In genomic region chr1:225836296-225836695, GRCh38 we compare ENCODE assay signal across 13 cellular contexts. TPM values are rescaled to one million over a fixed set of nuclear protein-coding genes. Genes with fewer than 3 reads are reported as not detected.
DNase-seq lines count a peak whose midpoint lies in the region; ATAC-seq and TF ChIP-seq lines count a peak whose summit lies in the region.
"Not testable (repeated sequence)": the region's sequence is repeated elsewhere in the genome, so short reads cannot be mapped to it uniquely, and the experiment has no call there.
"Had no signal": no experiment of that assay in that cellular context is flagged by ENCODE, and none has a peak within 500 bp of the region (broad histone marks: within the 10 kb centered on the region; RNA-seq: fewer than 3 reads in every experiment).

No MANE protein-coding gene starts in this region.

- ATAC-seq in T-cell (replicated peaks in 1 of 4); heart left ventricle: not testable (repeated sequence)

- not testable (repeated sequence) for TF ChIP-seq POLR2A in heart left ventricle (IDR thresholded peaks at IDR 0.05); spleen (IDR thresholded peaks at IDR 0.05)

- CTCF ChIA-PET in T-cell (lab: Charles Lee): interaction anchor here in 1 of 2 donors (0.6 kb wide), 1 partner anchor 83 kb away, joined by 3 read pairs; no protein-coding TSS in a partner anchor

- not testable (repeated sequence) for DNase-seq in T-cell; ascending aorta (ENCODE audit: low spot score in 2 of 2); heart left ventricle; tibial artery
- peak; percentile 7 for DNase-seq in spleen

- H3K27me3 Mint-ChIP-seq in T-cell; activated naive CD4-positive, alpha-beta T cell treated with anti-CD3 and anti-CD28 coated beads, Interleukin-2, amount 50 U/mL, for 24 hours; nephron (ENCODE audit: low read depth): not testable (repeated sequence)

- not testable (repeated sequence) for H3K9me3 Mint-ChIP-seq in T-cell; activated naive CD4-positive, alpha-beta T cell treated with anti-CD3 and anti-CD28 coated beads, Interleukin-2, amount 50 U/mL, for 24 hours; nephron

- intact Hi-C loops in ascending aorta (cut with DNase I); heart left ventricle (cut with DNase I); spleen (cut with DNase I; ENCODE audit: low total_unique reads); tibial artery (cut with DNase I; ENCODE audit: low total_unique reads): not testable (repeated sequence)

- H3K4me1 ChIP-seq in ascending aorta (peaks cover 6 to 18% of the 10 kb centered on the region in 2 donors), heart left ventricle (peaks cover 6 to 25% (median 19%) of the 10 kb centered on the region in 12 donors), spleen (peaks cover 0 to 23% (median 0%) of the 10 kb centered on the region in 6 donors), tibial artery (peaks cover 0 to 26% (median 14%) of the 10 kb centered on the region in 4 donors)

- not testable (repeated sequence) for TF ChIP-seq CTCF in C4-2B (conservative IDR thresholded peaks at IDR 0.05); ascending aorta (IDR thresholded peaks at IDR 0.05); heart left ventricle (IDR thresholded peaks at IDR 0.05); nephron (IDR thresholded peaks at IDR 0.05; ENCODE audit: unreplicated experiment in 3 of 3); spleen (IDR thresholded peaks at IDR 0.05 in 8 of 11, conservative IDR thresholded peaks at IDR 0.05 in 3 of 11); tibial artery (IDR thresholded peaks at IDR 0.05)

- H3K27me3 ChIP-seq in ascending aorta; heart left ventricle; spleen (replicated peaks in 1 of 7); tibial artery: not testable (repeated sequence)

- H3K4me3 ChIP-seq in ascending aorta, heart left ventricle, spleen, tibial artery: not testable (repeated sequence)

- H3K9me3 ChIP-seq in ascending aorta, heart left ventricle, spleen, tibial artery: not testable (repeated sequence)

- peak overlapping the region; percentile 97 for H3K27ac ChIP-seq in C4-2B
- H3K27ac ChIP-seq in ascending aorta: peak overlapping the region; percentile 54 to 65
- H3K27ac ChIP-seq in heart left ventricle: peak overlapping the region in 10 of 12 donors; percentile 0 to 60 (median 28)
- not testable (repeated sequence) for H3K27ac ChIP-seq in spleen
- peak overlapping the region; percentile 65 to 69 for H3K27ac ChIP-seq in tibial artery

- H3K4me1 Mint-ChIP-seq in T-cell (peaks cover 16 to 24% (median 21%) of the 10 kb centered on the region in 3 donors), nephron (peaks cover 23% of the 10 kb centered on the region)
- H3K4me1 Mint-ChIP-seq in activated naive CD4-positive, alpha-beta T cell treated with anti-CD3 and anti-CD28 coated beads, Interleukin-2, amount 50 U/mL, for 24 hours: peaks cover 20% of the 10 kb centered on the region

- not testable (repeated sequence) for H3K4me3 Mint-ChIP-seq in T-cell; activated naive CD4-positive, alpha-beta T cell treated with anti-CD3 and anti-CD28 coated beads, Interleukin-2, amount 50 U/mL, for 24 hours; nephron

- H3K36me3 Mint-ChIP-seq in T-cell; activated naive CD4-positive, alpha-beta T cell treated with anti-CD3 and anti-CD28 coated beads, Interleukin-2, amount 50 U/mL, for 24 hours: not testable (repeated sequence)
- peaks cover 55% of the 10 kb centered on the region for H3K36me3 Mint-ChIP-seq in nephron (ENCODE audit: low read depth)

- WGBS in heart left ventricle, 4 donors: 82 to 89% (median 86%) methylated on average over 4 of the region's 4 CpGs
- 86 to 91% (median 91%) methylated on average over 4 of the region's 4 CpGs for WGBS in spleen, 5 donors

- POLR2A ChIA-PET in T-cell (lab: Charles Lee): not testable (repeated sequence)

- H3K36me3 ChIP-seq in ascending aorta (peaks cover 33 to 50% of the 10 kb centered on the region in 2 donors), heart left ventricle (peaks cover 0 to 77% (median 49%) of the 10 kb centered on the region in 9 donors), spleen (peaks cover 0 to 50% (median 5%) of the 10 kb centered on the region in 6 donors), tibial artery (peaks cover 16 to 50% (median 27%) of the 10 kb centered on the region in 3 donors)

- H3K27ac Mint-ChIP-seq in T-cell: peak overlapping the region; percentile 43 to 52
- H3K27ac Mint-ChIP-seq in activated naive CD4-positive, alpha-beta T cell treated with anti-CD3 and anti-CD28 coated beads, Interleukin-2, amount 50 U/mL, for 24 hours: peak overlapping the region; percentile 55
- H3K27ac Mint-ChIP-seq in nephron: peak overlapping the region in 2 of 3 experiments; percentile 89 to 96

RNA-seq across cellular contexts. Expression of gene EPHX1, which starts 26.4 kb away (rescaled TPM):
- total RNA-seq in T-cell: 1 to 10 TPM in 4 of 5 donors, under 1 TPM in 1; 0.98 to 5.2 (median 3.7) TPM
- total RNA-seq in ascending aorta: 127 TPM
- 10 to 100 TPM; 29.0 to 96.8 (median 47.0) TPM for total RNA-seq in heart left ventricle
- 10 to 100 TPM; 22.2 to 36.1 TPM for polyA plus RNA-seq in heart left ventricle
- total RNA-seq in spleen: 10 to 100 TPM; 30.1 to 92.8 (median 81.4) TPM
- 10 to 100 TPM in 2 of 3 donors, 1 to 10 TPM in 1; 3.9 to 12.2 (median 10.7) TPM for polyA plus RNA-seq in spleen

RNA-seq across cellular contexts. Expression of gene TMEM63A, which starts 45.9 kb away (rescaled TPM):
- 100 to 1,000 TPM; 332 to 473 (median 390) TPM for total RNA-seq in T-cell
- 41.3 TPM for total RNA-seq in ascending aorta
- total RNA-seq in heart left ventricle: 10 to 100 TPM; 14.4 to 42.7 (median 25.3) TPM
- 10 to 100 TPM; 13.7 to 37.3 TPM for polyA plus RNA-seq in heart left ventricle
- total RNA-seq in spleen: 100 to 1,000 TPM in 5 of 7 donors, 10 to 100 TPM in 2; 93.9 to 143 (median 122) TPM
- 10 to 100 TPM; 15.0 to 47.4 (median 23.6) TPM for polyA plus RNA-seq in spleen

RNA-seq across cellular contexts. Expression of gene LEFTY1, which starts 52.6 kb away (rescaled TPM):
- total RNA-seq in T-cell (under 1 TPM; 0.23 to 0.63 (median 0.35) TPM), ascending aorta (not detected), heart left ventricle (under 1 TPM in 4 of 9 donors, not detected in 5; 0.19 to 0.77 (median 0.30) TPM), spleen (under 1 TPM in 4 of 7 donors, not detected in 3; 0.34 to 0.95 (median 0.48) TPM)
- polyA plus RNA-seq in heart left ventricle (under 1 TPM in 1 of 2 donors, not detected in 1; 0.65 TPM), spleen (under 1 TPM; 0.06 to 0.09 (median 0.09) TPM)
- total RNA-seq: Calu3; CD8-positive, alpha-beta T cell; HFFc6; HT1080 had no signal
- polyA plus RNA-seq: CD14-positive monocyte had no signal

RNA-seq across cellular contexts. Expression of gene SRP9, which starts 58.7 kb away (rescaled TPM):
- total RNA-seq in T-cell (100 to 1,000 TPM in 3 of 5 donors, 10 to 100 TPM in 2; 74.1 to 152 (median 137) TPM), ascending aorta (49.4 TPM), heart left ventricle (100 to 1,000 TPM; 151 to 187 (median 171) TPM), spleen (100 to 1,000 TPM; 145 to 229 (median 159) TPM)
- polyA plus RNA-seq in heart left ventricle (100 to 1,000 TPM; 147 to 211 TPM), spleen (100 to 1,000 TPM; 167 to 269 (median 210) TPM)

Comparison
In these comparisons a context has a peak if more than half of its experiments do, and no peak if none do; other contexts are left out.
1. RNA of gene EPHX1, which starts 26.4 kb away (total RNA-seq): 127 TPM in ascending aorta (single experiment), 30.1 to 92.8 TPM in spleen and 29.0 to 96.8 TPM in heart left ventricle; 0.98 to 5.2 TPM in T-cell; every median in the first group is over 4 times any median in the second.
2. Peak in every context shown above with its lines, with median percentiles within 50 percentile points of each other: H3K27ac Mint-ChIP-seq.